ENCODE assay signal across 13 cellular contexts in genomic region chr5:71905804-71906711, GRCh38.
A peak's percentile ranks its signal among the peaks of the same experiment; 100 is the strongest.
DNase-seq lines count a peak whose midpoint lies in the region; ATAC-seq and TF ChIP-seq lines count a peak whose summit lies in the region.
"Had no signal": no experiment of that assay in that cellular context is flagged by ENCODE, and none has a peak within 500 bp of the region (broad histone marks: within the 10 kb centered on the region; RNA-seq: fewer than 3 reads in every experiment).

No MANE protein-coding gene starts in this region.

- H3K27ac ChIP-seq in right atrium auricular region, result no peak overlapping the region
- H3K27ac ChIP-seq in SK-N-SH (ENCODE audit: low read depth in 2 of 2, low read length in 1 of 2), result peak overlapping the region in 1 of 2 experiments; percentile 86; a peak in 2 of 4 replicates
- H3K27ac ChIP-seq: stomach had no signal

- no peak for TF ChIP-seq EP300 in SK-N-SH (IDR thresholded peaks at IDR 0.05; ENCODE audit: borderline replicate concordance in 1 of 2, low read depth in 1 of 2, low read length in 1 of 2)

- no peak overlapping the region for H3K9ac ChIP-seq in SK-N-SH

- peaks cover 0 to 9% of the 10 kb centered on the region in 2 donors for H3K4me1 ChIP-seq in right atrium auricular region
- H3K4me1 ChIP-seq in SK-N-SH (ENCODE audit: control insufficient read depth in 1 of 2, insufficient read depth in 2 of 2, low read depth in 1 of 2, low read length in 1 of 2), result peaks cover 7 to 16% of the 10 kb centered on the region in 2 experiments; a peak in 3 of 4 replicates

- no peaks in the 10 kb centered on the region for H3K9me3 Mint-ChIP-seq in activated T-cell treated with anti-CD3 and anti-CD28 coated beads, Interleukin-2, amount 50 U/mL, for 72 hours
- H3K9me3 Mint-ChIP-seq: neural crest cell; T-helper 1 cell treated with Interleukin-12 subunit alpha and Interleukin-12 subunit beta and Interleukin-4 antibody, amounts not matched to agents 30 μg/mL and 1 μg/mL, for 36 hours had no signal

- H2AFZ ChIP-seq in SK-N-SH (ENCODE audit: low read depth), result no peak overlapping the region; the same call in 1 of the 2 replicates

- ATAC-seq in left ventricle myocardium superior (no peak), left lobe of liver (peak; percentile 23), HG03139 (IDR thresholded peaks at IDR 0.05; ENCODE audit: unreplicated experiment) (no peak)
- no peak for ATAC-seq in activated T-cell treated with anti-CD3 and anti-CD28 coated beads, Interleukin-2, amount 50 U/mL, for 72 hours (replicated peaks in 1 of 2)

- no peak overlapping the region for H3K27ac Mint-ChIP-seq in activated T-cell treated with anti-CD3 and anti-CD28 coated beads, Interleukin-2, amount 50 U/mL, for 72 hours
- H3K27ac Mint-ChIP-seq: T-helper 1 cell treated with Interleukin-12 subunit alpha and Interleukin-12 subunit beta and Interleukin-4 antibody, amounts not matched to agents 30 μg/mL and 1 μg/mL, for 36 hours had no signal

- H3F3A ChIP-seq in SK-N-SH (replicated peaks; ENCODE audit: insufficient read depth), result no peaks in the 10 kb centered on the region

- POLR2A ChIA-PET in SK-N-SH (lab: Yijun Ruan, JAX), result no interaction called here

- H3K27me3 ChIP-seq in right atrium auricular region (no peaks in the 10 kb centered on the region), SK-N-SH (ENCODE audit: insufficient read depth) (no peaks in the 10 kb centered on the region)
- H3K27me3 ChIP-seq: stomach had no signal

- H3K4me2 ChIP-seq in SK-N-SH, result no peak overlapping the region

- no peak overlapping the region for H3K4me3 Mint-ChIP-seq in activated T-cell treated with anti-CD3 and anti-CD28 coated beads, Interleukin-2, amount 50 U/mL, for 72 hours
- H3K4me3 Mint-ChIP-seq: neural crest cell; T-helper 1 cell treated with Interleukin-12 subunit alpha and Interleukin-12 subunit beta and Interleukin-4 antibody, amounts not matched to agents 30 μg/mL and 1 μg/mL, for 36 hours had no signal

- H3K27me3 Mint-ChIP-seq in activated T-cell treated with anti-CD3 and anti-CD28 coated beads, Interleukin-2, amount 50 U/mL, for 72 hours (ENCODE audit: low read depth), result peaks cover 15% of the 10 kb centered on the region

- no peaks in the 10 kb centered on the region for H3K36me3 Mint-ChIP-seq in activated T-cell treated with anti-CD3 and anti-CD28 coated beads, Interleukin-2, amount 50 U/mL, for 72 hours (ENCODE audit: insufficient read depth in 2 of 2)

- no peaks in the 10 kb centered on the region for H3K4me1 Mint-ChIP-seq in activated T-cell treated with anti-CD3 and anti-CD28 coated beads, Interleukin-2, amount 50 U/mL, for 72 hours (ENCODE audit: low read depth)

- no peaks in the 10 kb centered on the region for H4K20me1 ChIP-seq in SK-N-SH (ENCODE audit: insufficient read depth)

- TF ChIP-seq CTCF in right atrium auricular region (IDR thresholded peaks at IDR 0.05) (no peak), SK-N-SH (IDR thresholded peaks at IDR 0.05) (no peak)

- DNase-seq in left ventricle myocardium superior, result peak; percentile 35
- no peak for DNase-seq in right atrium auricular region (ENCODE audit: low spot score)
- peak; percentile 35 for DNase-seq in SK-N-SH
- DNase-seq in left lobe of liver (ENCODE audit: low spot score), result no peak
- no peak for DNase-seq in nucleus accumbens (lab: John Stamatoyannopoulos, UW)
- DNase-seq in activated T-cell treated with anti-CD3 and anti-CD28 coated beads, Interleukin-2, amount 50 U/mL, for 72 hours, result no peak
- DNase-seq in activated CD4-positive, alpha-beta T cell treated with anti-CD3 and anti-CD28 coated beads, Interleukin-2, amount 50 U/mL, for 4 hours, result no peak
- DNase-seq: GDM1, KG1, stomach had no signal

- TF ChIP-seq RAD21 in SK-N-SH (IDR thresholded peaks at IDR 0.05; ENCODE audit: low read length), result no peak

- H3K4me3 ChIP-seq in right atrium auricular region (no peak overlapping the region), SK-N-SH (ENCODE audit: low read depth in 2 of 2, low read length in 1 of 2) (no peak overlapping the region)
- H3K4me3 ChIP-seq: stomach had no signal

- WGBS in SK-N-SH (ENCODE audit: low lambda C conversion rate), result 88% methylated on average over 1 of the region's 1 CpG

- CTCF ChIA-PET in SK-N-SH (lab: Yijun Ruan, JAX), result interaction anchor here (0.7 kb wide), 1 partner anchor 339 kb away, joined by 3 read pairs; no protein-coding TSS in a partner anchor

- H3K9me3 ChIP-seq in right atrium auricular region (no peaks in the 10 kb centered on the region), SK-N-SH (0 out of 2 replicates have a peak, but pooled peaks cover 4% of the 10 kb centered on the region)
- H3K9me3 ChIP-seq: stomach had no signal

- H3K79me2 ChIP-seq in SK-N-SH (ENCODE audit: insufficient read depth), result no peaks in the 10 kb centered on the region

- no peaks in the 10 kb centered on the region for H3K36me3 ChIP-seq in right atrium auricular region
- no peaks in the 10 kb centered on the region for H3K36me3 ChIP-seq in SK-N-SH (replicated peaks in 1 of 2; ENCODE audit: control insufficient read depth in 1 of 2, insufficient read depth in 2 of 2, low read length in 1 of 2)
- H3K36me3 ChIP-seq: stomach had no signal

- intact Hi-C loops in left ventricle myocardium superior (cut with micrococcal nuclease), result no loop called here

- H3K9me2 ChIP-seq in SK-N-SH, result no peaks in the 10 kb centered on the region

TF ChIP-seq in SK-N-SH, 30 proteins besides CTCF, POLR2A, EP300 and RAD21:
- TF ChIP-seq NFIC (IDR thresholded peaks at IDR 0.05; ENCODE audit: borderline replicate concordance), result peak; percentile 29
- TF ChIP-seq POLR2AphosphoS5 (IDR thresholded peaks at IDR 0.05; ENCODE audit: low read depth, low read length), result no peak
- TF ChIP-seq TCF12 (IDR thresholded peaks at IDR 0.05), result no peak
- TF ChIP-seq SMC3 (IDR thresholded peaks at IDR 0.05; ENCODE audit: low read depth, low read length), result no peak
- TF ChIP-seq YY1 (IDR thresholded peaks at IDR 0.05; ENCODE audit: low read depth), result no peak
TF ChIP-seq in SK-N-SH: peak in this region for 1.

Comparison
In these comparisons a context has a peak if more than half of its experiments do, and no peak if none do; other contexts are left out.
1. DNase-seq: peak in left ventricle myocardium superior (single experiment) and SK-N-SH (single experiment); none in right atrium auricular region (single experiment), left lobe of liver (single experiment), nucleus accumbens (0 of 56), activated T-cell treated with anti-CD3 and anti-CD28 coated beads, Interleukin-2, amount 50 U/mL, for 72 hours (0 of 2) and activated CD4-positive, alpha-beta T cell treated with anti-CD3 and anti-CD28 coated beads, Interleukin-2, amount 50 U/mL, for 4 hours (0 of 2).